ENCODE assay signal across 13 cellular contexts in the genomic region with DNA sequence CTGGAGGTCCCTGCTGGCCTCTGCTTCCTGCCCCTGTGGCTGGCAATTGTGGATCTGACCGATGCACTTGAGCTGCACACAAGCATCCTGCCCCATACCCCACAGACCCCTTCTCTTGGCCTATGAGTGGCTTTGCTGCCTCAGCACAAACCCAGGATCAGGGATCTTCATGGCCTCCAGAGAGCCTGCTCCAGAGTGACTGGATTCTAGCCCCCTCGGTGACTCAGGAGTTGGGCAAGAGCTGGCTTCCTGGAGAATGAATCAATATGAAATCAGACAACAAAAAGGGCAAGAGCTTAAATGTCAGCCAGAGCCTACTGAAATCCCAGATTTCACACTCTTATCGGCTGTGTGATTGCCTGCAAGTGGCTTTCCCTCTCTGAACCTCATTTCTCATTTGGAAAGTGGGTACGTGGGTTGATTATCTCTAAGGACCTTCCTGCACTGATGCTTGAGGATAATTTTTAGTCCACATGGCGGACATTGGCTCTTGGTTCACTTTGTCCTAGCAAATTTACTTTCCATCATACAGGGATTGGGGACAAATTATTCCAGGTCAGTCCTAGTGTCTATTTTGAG.
DNase-seq lines count a peak whose midpoint lies in the region; ATAC-seq and TF ChIP-seq lines count a peak whose summit lies in the region.
"Had no signal": no experiment of that assay in that cellular context is flagged by ENCODE, and none has a peak within 500 bp of the region (broad histone marks: within the 10 kb centered on the region; RNA-seq: fewer than 3 reads in every experiment).

No MANE protein-coding gene starts in this region.

- H3K4me1 Mint-ChIP-seq in GM23338 = peaks cover 14% of the 10 kb centered on the region

- H3K27ac ChIP-seq in GM23338 (ENCODE audit: low read depth) = no peak overlapping the region
- peak overlapping the region in 1 of 2 experiments; percentile 79; a peak in 2 of 4 replicates for H3K27ac ChIP-seq in SK-N-SH (ENCODE audit: low read depth in 2 of 2, low read length in 1 of 2)
- H3K27ac ChIP-seq in right cardiac atrium (ENCODE audit: low read length) = no peak overlapping the region
- no peak overlapping the region for H3K27ac ChIP-seq in colonic mucosa
- H3K27ac ChIP-seq: cardiac muscle cell had no signal

- H3K4me1 ChIP-seq in GM23338 (ENCODE audit: insufficient read depth) (no peaks in the 10 kb centered on the region), SK-N-SH (ENCODE audit: control insufficient read depth in 1 of 2, insufficient read depth in 2 of 2, low read depth in 1 of 2, low read length in 1 of 2) (peaks cover 4 to 16% of the 10 kb centered on the region in 2 experiments; a peak in 3 of 4 replicates), skeletal muscle satellite cell (ENCODE audit: control insufficient read depth, insufficient read depth, low read length) (peaks cover 16% of the 10 kb centered on the region), right cardiac atrium (ENCODE audit: control insufficient read depth, insufficient read depth, low read length) (no peaks in the 10 kb centered on the region), colonic mucosa (no peaks in the 10 kb centered on the region)

- no peak for TF ChIP-seq RAD21 in SK-N-SH (IDR thresholded peaks at IDR 0.05; ENCODE audit: low read length)

- no peak overlapping the region; the same call in 1 of the 2 replicates for H3K27ac Mint-ChIP-seq in GM23338

- 39% methylated on average over 5 of the region's 5 CpGs for WGBS in SK-N-SH (ENCODE audit: low lambda C conversion rate)
- 66% methylated on average over 5 of the region's 5 CpGs for WGBS in right cardiac atrium

- H3K9me3 Mint-ChIP-seq in GM23338 = peaks cover 16% of the 10 kb centered on the region

- H3K4me3 Mint-ChIP-seq in GM23338 = no peak overlapping the region

- ATAC-seq in GM23338 (no peak), right cardiac atrium (no peak), HG03025 (IDR thresholded peaks at IDR 0.05; ENCODE audit: low FRiP score, unreplicated experiment) (no peak)
- ATAC-seq: mucosa of descending colon had no signal

- no peaks in the 10 kb centered on the region for H3K36me3 ChIP-seq in GM23338 (ENCODE audit: insufficient read depth)
- no peaks in the 10 kb centered on the region for H3K36me3 ChIP-seq in SK-N-SH (replicated peaks in 1 of 2; ENCODE audit: control insufficient read depth in 1 of 2, insufficient read depth in 2 of 2, low read length in 1 of 2)
- no peaks in the 10 kb centered on the region for H3K36me3 ChIP-seq in skeletal muscle satellite cell (ENCODE audit: insufficient read depth, low read length)
- no peaks in the 10 kb centered on the region for H3K36me3 ChIP-seq in colonic mucosa
- H3K36me3 ChIP-seq: cardiac muscle cell had no signal

- peaks cover 5% of the 10 kb centered on the region; the same call in 2 of the 3 replicates for H3K36me3 Mint-ChIP-seq in GM23338 (ENCODE audit: low read depth)

- H3K9me2 ChIP-seq in GM23338 (ENCODE audit: insufficient read depth) (no peaks in the 10 kb centered on the region), SK-N-SH (no peaks in the 10 kb centered on the region)

- H4K20me1 ChIP-seq in GM23338 (replicated peaks; ENCODE audit: insufficient read depth) (no peaks in the 10 kb centered on the region), SK-N-SH (ENCODE audit: insufficient read depth) (no peaks in the 10 kb centered on the region)

- no peak overlapping the region for H3K4me3 ChIP-seq in GM23338
- peak overlapping the region in 1 of 2 experiments; percentile 21; a peak in 1 of 4 replicates for H3K4me3 ChIP-seq in SK-N-SH (ENCODE audit: low read depth in 2 of 2, low read length in 1 of 2)
- H3K4me3 ChIP-seq in fibroblast of pulmonary artery (replicated peaks; ENCODE audit: low read depth, low read length) = no peak overlapping the region
- H3K4me3 ChIP-seq in skeletal muscle satellite cell (ENCODE audit: low read length) = peak overlapping the region; percentile 33
- no peak overlapping the region for H3K4me3 ChIP-seq in right cardiac atrium (ENCODE audit: low read length)
- H3K4me3 ChIP-seq in colonic mucosa = no peak overlapping the region
- H3K4me3 ChIP-seq: cardiac muscle cell, mucosa of descending colon had no signal

- intact Hi-C loops in right cardiac atrium (cut with DNase I) (no loop called here), colonic mucosa (cut with DNase I) (no loop called here)

- CTCF ChIA-PET in SK-N-SH (lab: Yijun Ruan, JAX) = no interaction called here

- H3K27me3 Mint-ChIP-seq in GM23338 (ENCODE audit: insufficient read depth, low read depth, poor library complexity) = peaks cover 3% of the 10 kb centered on the region

- peak in 1 of 2 experiments; percentile 70; a peak in 1 of 4 replicates for TF ChIP-seq EP300 in SK-N-SH (IDR thresholded peaks at IDR 0.05; ENCODE audit: borderline replicate concordance in 1 of 2, low read depth in 1 of 2, low read length in 1 of 2)

- H3K27me3 ChIP-seq in GM23338 (ENCODE audit: insufficient read depth) (no peaks in the 10 kb centered on the region), SK-N-SH (ENCODE audit: insufficient read depth) (no peaks in the 10 kb centered on the region), skeletal muscle satellite cell (ENCODE audit: control insufficient read depth, insufficient read depth, low read length) (no peaks in the 10 kb centered on the region), right cardiac atrium (ENCODE audit: control insufficient read depth, insufficient read depth) (no peaks in the 10 kb centered on the region), colonic mucosa (no peaks in the 10 kb centered on the region)
- H3K27me3 ChIP-seq: cardiac muscle cell had no signal

- H3F3A ChIP-seq in GM23338 (replicated peaks; ENCODE audit: low read depth) = no peaks in the 10 kb centered on the region
- H3F3A ChIP-seq in SK-N-SH (replicated peaks; ENCODE audit: insufficient read depth) = peaks cover 19% of the 10 kb centered on the region

- H2AFZ ChIP-seq in GM23338 (peak overlapping the region; percentile 28; the same call in 1 of the 2 replicates), SK-N-SH (ENCODE audit: low read depth) (peak overlapping the region; percentile 89)

- POLR2A ChIA-PET in SK-N-SH (lab: Yijun Ruan, JAX) = no interaction called here

- TF ChIP-seq CTCF in GM23338 (conservative IDR thresholded peaks at IDR 0.05; ENCODE audit: low read depth in 2 of 2) (no peak), SK-N-SH (IDR thresholded peaks at IDR 0.05) (no peak), fibroblast of pulmonary artery (IDR thresholded peaks at IDR 0.05; ENCODE audit: low read length, missing control alignments) (no peak), colonic mucosa (IDR thresholded peaks at IDR 0.05) (no peak)

- H3K9ac ChIP-seq in SK-N-SH = peak overlapping the region; percentile 60; the same call in 1 of the 2 replicates
- H3K9ac ChIP-seq in skeletal muscle satellite cell (ENCODE audit: low read depth, low read length) = peak overlapping the region; percentile 50
- no peak overlapping the region for H3K9ac ChIP-seq in colonic mucosa (ENCODE audit: low read depth in 2 of 2, low read length in 2 of 2)

- H3K79me2 ChIP-seq in GM23338 (replicated peaks; ENCODE audit: insufficient read depth) = no peaks in the 10 kb centered on the region
- no peaks in the 10 kb centered on the region for H3K79me2 ChIP-seq in SK-N-SH (ENCODE audit: insufficient read depth)

- H3K9me3 ChIP-seq in SK-N-SH (no peaks in the 10 kb centered on the region), skeletal muscle satellite cell (replicated peaks; ENCODE audit: low read length) (no peaks in the 10 kb centered on the region), right cardiac atrium (ENCODE audit: control insufficient read depth, low read length) (no peaks in the 10 kb centered on the region), colonic mucosa (no peaks in the 10 kb centered on the region)
- H3K9me3 ChIP-seq: mucosa of descending colon had no signal

- DNase-seq in GM23338 (ENCODE audit: low spot score) = no peak
- DNase-seq in SK-N-SH = no peak
- DNase-seq in fibroblast of pulmonary artery (ENCODE audit: low read depth) = peak; percentile 86
- DNase-seq in right cardiac atrium = no peak
- DNase-seq in activated gamma-delta T cell (lab: John Stamatoyannopoulos, UW) = no peak
- no peak for DNase-seq in colonic mucosa
- DNase-seq: activated T-cell treated with anti-CD3 and anti-CD28 coated beads, Interleukin-2, amount 50 U/mL, for 1 hour; mucosa of descending colon; NCI-H1105 treated with DMSO at 0.1 percent for 48 hours; NK-92 treated with Interleukin-12 subunit alpha and Interleukin-12 subunit beta, amount 100 ng/mL, for 24 hours had no signal

- H3K4me2 ChIP-seq in GM23338 = no peak overlapping the region
- peak overlapping the region; percentile 72 for H3K4me2 ChIP-seq in SK-N-SH
- peak overlapping the region; percentile 74 for H3K4me2 ChIP-seq in skeletal muscle satellite cell (ENCODE audit: low read length)

TF ChIP-seq in GM23338, 12 proteins besides CTCF, POLR2A, EP300 and RAD21 (continues in another document):
- TF ChIP-seq ZNF114 (CRISPR knock-in tag; IDR thresholded peaks at IDR 0.05) (no peak), JUNB (IDR thresholded peaks at IDR 0.05; ENCODE audit: unreplicated experiment) (no peak)

TF ChIP-seq in SK-N-SH, 30 proteins besides CTCF, POLR2A, EP300 and RAD21 (continues in another document):
- TF ChIP-seq MEF2A (IDR thresholded peaks at IDR 0.05; ENCODE audit: borderline replicate concordance, low read depth) (no peak), USF2 (IDR thresholded peaks at IDR 0.05; ENCODE audit: borderline replicate concordance, low read depth, low read length) (no peak), SMC3 (IDR thresholded peaks at IDR 0.05; ENCODE audit: low read depth, low read length) (no peak), JUND (IDR thresholded peaks at IDR 0.05) (peak; percentile 90)

Comparison
In these comparisons a context has a peak if more than half of its experiments do, and no peak if none do; other contexts are left out.
1. H3K9ac ChIP-seq: peak in SK-N-SH (single experiment) and skeletal muscle satellite cell (single experiment); none in colonic mucosa (0 of 2).